8 cellular contexts compared by ENCODE assay signal in the genomic region with DNA sequence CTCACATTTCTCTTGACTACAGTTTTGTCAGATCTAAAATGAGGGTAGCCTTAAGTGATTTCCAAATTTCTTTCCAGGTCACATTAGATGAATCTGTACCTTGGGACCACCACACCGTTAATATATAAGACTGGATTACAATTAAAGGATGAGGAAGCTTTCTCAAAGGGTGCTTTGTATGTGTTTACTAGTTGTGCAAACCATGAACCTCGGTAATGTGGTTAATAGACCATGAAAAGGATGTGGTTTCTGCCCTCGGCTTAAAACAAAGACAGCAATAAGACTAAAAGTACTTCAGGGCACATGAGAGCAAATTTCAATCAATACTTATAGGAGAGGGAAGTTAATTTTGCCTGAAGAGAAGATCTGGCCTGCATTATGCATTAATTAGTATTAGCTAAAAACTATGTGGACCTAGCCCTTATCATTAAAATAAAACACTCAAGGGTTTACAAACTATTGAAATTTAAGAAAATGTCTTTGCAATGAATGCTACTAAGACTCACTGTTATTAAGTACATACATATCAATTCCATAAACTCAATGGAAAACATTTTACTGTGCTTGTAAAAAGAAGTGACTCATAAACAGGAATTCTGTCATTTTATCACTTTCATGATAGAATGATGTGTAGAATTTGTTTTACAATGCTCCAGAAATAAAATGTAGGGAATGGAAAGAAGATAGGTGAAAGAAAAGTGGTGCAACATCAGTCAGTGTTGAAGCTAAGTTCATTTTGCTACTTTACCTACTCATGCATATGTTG. TPM values are rescaled to one million over a fixed set of nuclear protein-coding genes. Genes with fewer than 3 reads are reported as not detected.
DNase-seq lines count a peak whose midpoint lies in the region; ATAC-seq and TF ChIP-seq lines count a peak whose summit lies in the region.

No MANE protein-coding gene starts in this region.

- H3K9ac ChIP-seq in OCI-LY3 (ENCODE audit: low read length): peak overlapping the region; percentile 73; the same call in 1 of the 2 replicates

- peaks cover 0 to 2% (median 0%) of the 10 kb centered on the region in 7 donors for H3K9me3 Mint-ChIP-seq in CD4-positive, CD25-positive, alpha-beta regulatory T cell
- H3K9me3 Mint-ChIP-seq in stimulated activated naive B cell treated with anti-CD40 and anti-IgM and Interleukin-4, amounts not matched to agents 10 μg/mL and 1 μg/mL and 100 μg/mL, for 72 hours: no peaks in the 10 kb centered on the region

- 52 to 69% methylated on average over 3 of the region's 3 CpGs for WGBS in gastroesophageal sphincter (ENCODE audit: low coverage in 1 of 2), 2 donors

- H3K27ac Mint-ChIP-seq in CD4-positive, CD25-positive, alpha-beta regulatory T cell: no peak overlapping the region
- H3K27ac Mint-ChIP-seq in stimulated activated naive B cell treated with anti-CD40 and anti-IgM and Interleukin-4, amounts not matched to agents 10 μg/mL and 1 μg/mL and 100 μg/mL, for 72 hours: no peak overlapping the region

- H3K36me3 Mint-ChIP-seq in CD4-positive, CD25-positive, alpha-beta regulatory T cell: peaks cover under 1% of the 10 kb centered on the region
- no peaks in the 10 kb centered on the region for H3K36me3 Mint-ChIP-seq in stimulated activated naive B cell treated with anti-CD40 and anti-IgM and Interleukin-4, amounts not matched to agents 10 μg/mL and 1 μg/mL and 100 μg/mL, for 72 hours

- H3K27me3 Mint-ChIP-seq in CD4-positive, CD25-positive, alpha-beta regulatory T cell: no peaks in the 10 kb centered on the region
- no peaks in the 10 kb centered on the region for H3K27me3 Mint-ChIP-seq in stimulated activated naive B cell treated with anti-CD40 and anti-IgM and Interleukin-4, amounts not matched to agents 10 μg/mL and 1 μg/mL and 100 μg/mL, for 72 hours

- H3K4me1 ChIP-seq in CD4-positive, CD25-positive, alpha-beta regulatory T cell (ENCODE audit: control insufficient read depth, insufficient read depth, low read length, poor library complexity, severe bottlenecking): peaks cover 50% of the 10 kb centered on the region
- H3K4me1 ChIP-seq in OCI-LY3 (ENCODE audit: low read length) (peaks cover 13% of the 10 kb centered on the region), gastroesophageal sphincter (peaks cover 3 to 50% (median 4%) of the 10 kb centered on the region in 3 donors), uterus (peaks cover 0 to 4% of the 10 kb centered on the region in 2 donors)

- no peaks in the 10 kb centered on the region for H3K79me2 ChIP-seq in OCI-LY3 (ENCODE audit: low read length)

- ATAC-seq in CD4-positive, CD25-positive, alpha-beta regulatory T cell (ENCODE audit: low read depth in 2 of 2): peak; percentile 19 to 59
- ATAC-seq in GM18909 (IDR thresholded peaks at IDR 0.05; ENCODE audit: poor library complexity, unreplicated experiment) (peak; percentile 54), HG03135 (IDR thresholded peaks at IDR 0.05; ENCODE audit: unreplicated experiment) (peak; percentile 36), gastroesophageal sphincter (no peak)
- no peak for ATAC-seq in stimulated activated naive B cell treated with anti-CD40 and anti-IgM and Interleukin-4, amounts not matched to agents 10 μg/mL and 1 μg/mL and 100 μg/mL, for 72 hours (replicated peaks)

- intact Hi-C loops in uterus (cut with DNase I; ENCODE audit: low total_unique reads): no loop called here

- H3K9me3 ChIP-seq in CD4-positive, CD25-positive, alpha-beta regulatory T cell (ENCODE audit: control insufficient read depth in 2 of 2, low read length in 2 of 2): no peaks in the 10 kb centered on the region
- H3K9me3 ChIP-seq in OCI-LY3 (ENCODE audit: insufficient read depth, low read length) (no peaks in the 10 kb centered on the region), gastroesophageal sphincter (no peaks in the 10 kb centered on the region), uterus (no peaks in the 10 kb centered on the region)

- peak overlapping the region; percentile 92 for H3K4me3 ChIP-seq in CD4-positive, CD25-positive, alpha-beta regulatory T cell (ENCODE audit: low read depth, low read length)
- H3K4me3 ChIP-seq in OCI-LY3 (ENCODE audit: low read length): peak overlapping the region; percentile 80
- H3K4me3 ChIP-seq in gastroesophageal sphincter: peak overlapping the region in 1 of 2 donors; percentile 66
- no peak overlapping the region for H3K4me3 ChIP-seq in uterus

- H3K4me1 Mint-ChIP-seq in CD4-positive, CD25-positive, alpha-beta regulatory T cell: peaks cover 12 to 31% (median 16%) of the 10 kb centered on the region in 4 donors
- H3K4me1 Mint-ChIP-seq in stimulated activated naive B cell treated with anti-CD40 and anti-IgM and Interleukin-4, amounts not matched to agents 10 μg/mL and 1 μg/mL and 100 μg/mL, for 72 hours: peaks cover 0 to 5% of the 10 kb centered on the region in 2 donors

- H3K27me3 ChIP-seq in CD4-positive, CD25-positive, alpha-beta regulatory T cell (ENCODE audit: control insufficient read depth, insufficient read depth, low read length): no peaks in the 10 kb centered on the region
- H3K27me3 ChIP-seq in OCI-LY3 (ENCODE audit: low read depth, low read length) (peaks cover 7% of the 10 kb centered on the region), gastroesophageal sphincter (no peaks in the 10 kb centered on the region), uterus (no peaks in the 10 kb centered on the region)

- peak overlapping the region; percentile 72; the same call in 1 of the 2 replicates for H2AFZ ChIP-seq in OCI-LY3 (ENCODE audit: low read depth, low read length)

- no peaks in the 10 kb centered on the region for H4K20me1 ChIP-seq in OCI-LY3 (ENCODE audit: insufficient read depth, low read length)

- H3K4me2 ChIP-seq in OCI-LY3 (ENCODE audit: low read length): peak overlapping the region; percentile 59

- no peak for TF ChIP-seq CTCF in OCI-LY3 (IDR thresholded peaks at IDR 0.05; ENCODE audit: low read depth, low read length)
- no peak for TF ChIP-seq CTCF in gastroesophageal sphincter (IDR thresholded peaks at IDR 0.05)
- TF ChIP-seq CTCF in uterus (IDR thresholded peaks at IDR 0.05): no peak

- TF ChIP-seq EP300 in gastroesophageal sphincter (IDR thresholded peaks at IDR 0.05): no peak

- TF ChIP-seq POLR2A in gastroesophageal sphincter (IDR thresholded peaks at IDR 0.05) (no peak), uterus (IDR thresholded peaks at IDR 0.05) (no peak)

- peak overlapping the region; percentile 85 for H3K27ac ChIP-seq in CD4-positive, CD25-positive, alpha-beta regulatory T cell (ENCODE audit: insufficient read depth, low read length, poor library complexity, severe bottlenecking)
- no peak overlapping the region for H3K27ac ChIP-seq in OCI-LY3 (ENCODE audit: low read length)
- H3K27ac ChIP-seq in gastroesophageal sphincter: peak overlapping the region; percentile 95 to 99 (median 99)
- peak overlapping the region; percentile 92 to 96 for H3K27ac ChIP-seq in uterus

- H3K36me3 ChIP-seq in CD4-positive, CD25-positive, alpha-beta regulatory T cell (ENCODE audit: control insufficient read depth, insufficient read depth, low read length): no peaks in the 10 kb centered on the region
- H3K36me3 ChIP-seq in OCI-LY3 (replicated peaks; ENCODE audit: low read depth, low read length) (no peaks in the 10 kb centered on the region), gastroesophageal sphincter (no peaks in the 10 kb centered on the region), uterus (no peaks in the 10 kb centered on the region)

- DNase-seq in CD4-positive, CD25-positive, alpha-beta regulatory T cell: peak; percentile 20 to 85 (median 72)
- no peak for DNase-seq in uterus
- no peak for DNase-seq in activated CD4-positive, alpha-beta T cell treated with anti-CD3 and anti-CD28 coated beads, Interleukin-2, amount 50 U/mL, for 1 hour
- DNase-seq in stimulated activated naive B cell treated with anti-CD40 and anti-IgM and Interleukin-4, amounts not matched to agents 10 μg/mL and 1 μg/mL and 100 μg/mL, for 72 hours: no peak

- no peak overlapping the region for H3K4me3 Mint-ChIP-seq in CD4-positive, CD25-positive, alpha-beta regulatory T cell
- H3K4me3 Mint-ChIP-seq in stimulated activated naive B cell treated with anti-CD40 and anti-IgM and Interleukin-4, amounts not matched to agents 10 μg/mL and 1 μg/mL and 100 μg/mL, for 72 hours: no peak overlapping the region

RNA-seq across cellular contexts. Expression of gene TMX4, which starts 0.9 kb away (rescaled TPM):
- 71.7 TPM for total RNA-seq in CD4-positive, CD25-positive, alpha-beta regulatory T cell
- 100 to 1,000 TPM in 1 of 4 donors, 10 to 100 TPM in 3; 74.8 to 111 (median 93.2) TPM for polyA plus RNA-seq in CD4-positive, CD25-positive, alpha-beta regulatory T cell
- total RNA-seq in gastroesophageal sphincter (10 to 100 TPM; 44.7 to 76.1 (median 61.2) TPM), uterus (100 to 1,000 TPM in 1 of 4 donors, 10 to 100 TPM in 3; 36.1 to 104 (median 64.9) TPM)

Comparison
In these comparisons a context has a peak if more than half of its experiments do, and no peak if none do; other contexts are left out.
1. ATAC-seq: peak in CD4-positive, CD25-positive, alpha-beta regulatory T cell (2 of 2), GM18909 (single experiment) and HG03135 (single experiment); none in gastroesophageal sphincter (single experiment) and stimulated activated naive B cell treated with anti-CD40 and anti-IgM and Interleukin-4, amounts not matched to agents 10 μg/mL and 1 μg/mL and 100 μg/mL, for 72 hours (0 of 2).
2. DNase-seq: peak in CD4-positive, CD25-positive, alpha-beta regulatory T cell (3 of 3); none in uterus (0 of 2), activated CD4-positive, alpha-beta T cell treated with anti-CD3 and anti-CD28 coated beads, Interleukin-2, amount 50 U/mL, for 1 hour (single experiment) and stimulated activated naive B cell treated with anti-CD40 and anti-IgM and Interleukin-4, amounts not matched to agents 10 μg/mL and 1 μg/mL and 100 μg/mL, for 72 hours (single experiment).
3. H3K4me3 ChIP-seq: peak in CD4-positive, CD25-positive, alpha-beta regulatory T cell (single experiment) and OCI-LY3 (single experiment); none in uterus (0 of 2).